Comparison of ENCODE assay signal across 12 cellular contexts in the genomic region with DNA sequence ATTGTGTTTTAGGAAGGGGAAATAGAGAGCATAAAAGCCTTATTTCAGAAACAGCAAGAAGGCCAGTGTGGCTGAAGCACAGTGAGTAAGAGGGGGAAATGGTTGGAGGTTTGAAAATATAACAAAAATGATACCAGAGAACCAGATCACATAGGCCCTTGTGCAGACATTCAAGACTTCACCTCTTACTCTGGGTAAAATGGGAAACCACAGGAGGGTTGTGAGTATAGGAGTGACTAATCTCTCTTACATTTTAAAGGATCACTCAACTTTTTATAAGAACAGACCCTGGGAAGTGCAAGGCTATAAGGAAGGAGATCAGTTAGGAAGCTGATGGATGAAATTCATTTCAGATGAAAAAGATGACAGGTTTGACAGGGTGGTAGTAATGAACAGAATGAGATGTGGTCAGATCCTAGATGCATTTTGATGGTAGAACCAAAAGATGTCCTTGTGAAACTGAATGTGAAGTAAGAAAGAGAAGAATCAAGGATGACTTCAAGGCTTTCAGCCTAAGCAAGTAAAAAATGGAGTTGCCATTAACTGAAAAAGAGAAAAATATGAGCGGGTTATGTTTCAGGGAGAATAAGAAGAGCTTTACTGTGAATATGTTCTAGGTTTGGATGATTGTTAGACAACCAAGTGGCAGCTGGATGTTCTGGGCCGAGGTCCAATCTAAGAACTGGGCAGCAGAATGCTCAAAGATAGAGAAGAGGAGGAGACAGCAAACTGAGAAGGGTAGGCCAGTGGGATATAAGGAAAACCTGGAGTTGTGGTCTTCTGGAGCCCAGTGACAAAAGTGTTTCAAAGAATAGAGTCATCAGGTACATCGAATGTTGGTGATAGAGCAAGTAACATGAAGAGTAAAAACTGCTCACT.
DNase-seq lines count a peak whose midpoint lies in the region; ATAC-seq and TF ChIP-seq lines count a peak whose summit lies in the region.
"Had no signal": no experiment of that assay in that cellular context is flagged by ENCODE, and none has a peak within 500 bp of the region (broad histone marks: within the 10 kb centered on the region; RNA-seq: fewer than 3 reads in every experiment).

No MANE protein-coding gene starts in this region.

- H3K4me3 Mint-ChIP-seq in activated T-helper 2 cell treated with anti-CD3 and anti-CD28 coated beads, Interferon-gamma antibody, Interleukin-2, Interleukin-4, amounts not matched to agents 10 μg/mL and 5 μg/mL and 100 μg/mL, durations not matched to agents 14 hours and 24 hours and 36 hours (ENCODE audit: low read depth) = no peak overlapping the region
- H3K4me3 Mint-ChIP-seq: mesothelial cell of epicardium had no signal

- peak overlapping the region; percentile 13 for H3K27ac Mint-ChIP-seq in activated T-helper 2 cell treated with anti-CD3 and anti-CD28 coated beads, Interferon-gamma antibody, Interleukin-2, Interleukin-4, amounts not matched to agents 10 μg/mL and 5 μg/mL and 100 μg/mL, durations not matched to agents 14 hours and 24 hours and 36 hours
- H3K27ac Mint-ChIP-seq: mesothelial cell of epicardium had no signal

- H4K91ac ChIP-seq in mesenchymal stem cell (ENCODE audit: low read length) = no peak overlapping the region

- H2BK12ac ChIP-seq in mesenchymal stem cell (ENCODE audit: low read length in 2 of 2) = no peak overlapping the region

- H3K14ac ChIP-seq in mesenchymal stem cell (ENCODE audit: low read length in 2 of 2) = no peak overlapping the region

- peak; percentile 54 for ATAC-seq in GM21723 (IDR thresholded peaks at IDR 0.05; ENCODE audit: unreplicated experiment)

- H3K36me3 Mint-ChIP-seq in activated T-helper 2 cell treated with anti-CD3 and anti-CD28 coated beads, Interferon-gamma antibody, Interleukin-2, Interleukin-4, amounts not matched to agents 10 μg/mL and 5 μg/mL and 100 μg/mL, durations not matched to agents 14 hours and 24 hours and 36 hours (ENCODE audit: low read depth) = peaks cover 34% of the 10 kb centered on the region

- no peak overlapping the region for H2BK15ac ChIP-seq in mesenchymal stem cell (ENCODE audit: low read depth, poor library complexity, severe bottlenecking)

- H2AK5ac ChIP-seq in mesenchymal stem cell (ENCODE audit: low read length, severe bottlenecking) = peak overlapping the region; percentile 9

- H3K4me1 ChIP-seq in mesenchymal stem cell (ENCODE audit: control insufficient read depth, insufficient read depth, low read depth, low read length) = no peaks in the 10 kb centered on the region
- H3K4me1 ChIP-seq: sigmoid colon had no signal

- peaks cover 5% of the 10 kb centered on the region for H3K79me1 ChIP-seq in mesenchymal stem cell (replicated peaks; ENCODE audit: low read length, poor library complexity, severe bottlenecking)

- H2AFZ ChIP-seq in mesenchymal stem cell (ENCODE audit: low read depth, low read length) = no peak overlapping the region

- no peak overlapping the region for H2BK5ac ChIP-seq in mesenchymal stem cell (ENCODE audit: low read depth, low read length, poor library complexity, severe bottlenecking)

- H4K8ac ChIP-seq in mesenchymal stem cell (ENCODE audit: low read length) = no peak overlapping the region

- H3K27me3 Mint-ChIP-seq in activated T-helper 2 cell treated with anti-CD3 and anti-CD28 coated beads, Interferon-gamma antibody, Interleukin-2, Interleukin-4, amounts not matched to agents 10 μg/mL and 5 μg/mL and 100 μg/mL, durations not matched to agents 14 hours and 24 hours and 36 hours (ENCODE audit: low read depth) = no peaks in the 10 kb centered on the region

- H3K36me3 ChIP-seq in mesenchymal stem cell (ENCODE audit: control insufficient read depth in 1 of 2, insufficient read depth in 2 of 2, low read depth in 1 of 2, low read length in 2 of 2) = peaks cover 12 to 76% of the 10 kb centered on the region in 2 experiments

- peak overlapping the region; percentile 52 for H3K27ac ChIP-seq in mesenchymal stem cell (ENCODE audit: low read length, poor library complexity, severe bottlenecking)
- H3K27ac ChIP-seq: heart right ventricle, sigmoid colon had no signal

- no peak overlapping the region for H3K4ac ChIP-seq in mesenchymal stem cell (ENCODE audit: low read depth in 1 of 2, low read length in 2 of 2)

- no peak overlapping the region for H3K9ac ChIP-seq in mesenchymal stem cell (ENCODE audit: low read length)

- H3K4me1 Mint-ChIP-seq in activated T-helper 2 cell treated with anti-CD3 and anti-CD28 coated beads, Interferon-gamma antibody, Interleukin-2, Interleukin-4, amounts not matched to agents 10 μg/mL and 5 μg/mL and 100 μg/mL, durations not matched to agents 14 hours and 24 hours and 36 hours (ENCODE audit: low read depth) = peaks cover 34% of the 10 kb centered on the region

- no peak for TF ChIP-seq CTCF in GM12864 (IDR thresholded peaks at IDR 0.05; ENCODE audit: low read depth, low read length, missing control alignments)
- TF ChIP-seq CTCF in GM10266 (IDR thresholded peaks at IDR 0.05; ENCODE audit: control insufficient read depth, insufficient read depth, low read depth, missing control alignments) = no peak

- H3K27me3 ChIP-seq in mesenchymal stem cell (ENCODE audit: control insufficient read depth in 1 of 2, insufficient read depth in 1 of 2, low read length in 2 of 2) = no peaks in the 10 kb centered on the region
- H3K27me3 ChIP-seq: heart right ventricle, sigmoid colon had no signal

- 91% methylated on average over 3 of the region's 3 CpGs for WGBS in mesenchymal stem cell

- no peak overlapping the region for H3K18ac ChIP-seq in mesenchymal stem cell (ENCODE audit: low read depth in 1 of 2, low read length in 2 of 2)

- no peak overlapping the region for H3K4me2 ChIP-seq in mesenchymal stem cell (ENCODE audit: low read length, poor library complexity, severe bottlenecking)

- H3K4me3 ChIP-seq in GM12864 (ENCODE audit: low read depth, low read length) (no peak overlapping the region), mesenchymal stem cell (ENCODE audit: insufficient read depth in 1 of 2, low read depth in 1 of 2, low read length in 2 of 2) (no peak overlapping the region)
- H3K4me3 ChIP-seq: HAP-1, heart right ventricle, sigmoid colon had no signal

- DNase-seq in GM12864 (ENCODE audit: low read depth) = peak; percentile 33
- DNase-seq in activated T-helper 2 cell treated with anti-CD3 and anti-CD28 coated beads, Interferon-gamma antibody, Interleukin-2, Interleukin-4, amounts not matched to agents 10 μg/mL and 5 μg/mL and 100 μg/mL, durations not matched to agents 14 hours and 24 hours and 36 hours (ENCODE audit: low spot score) = no peak
- DNase-seq in mesenchymal stem cell = peak; percentile 7
- no peak for DNase-seq in HK-2 (ENCODE audit: unreplicated experiment)
- DNase-seq in GM10266 (ENCODE audit: extremely low spot score) = no peak
- no peak for DNase-seq in activated T-cell treated with anti-CD3 and anti-CD28 coated beads for 4 hours
- no peak for DNase-seq in NAMALWA (ENCODE audit: low spot score)
- DNase-seq: heart right ventricle, sigmoid colon had no signal

- intact Hi-C loops in activated T-helper 2 cell treated with anti-CD3 and anti-CD28 coated beads, Interferon-gamma antibody, Interleukin-2, Interleukin-4, amounts not matched to agents 10 μg/mL and 5 μg/mL and 100 μg/mL, durations not matched to agents 14 hours and 24 hours and 36 hours (cut with micrococcal nuclease) = no loop called here

- H2BK120ac ChIP-seq in mesenchymal stem cell (ENCODE audit: low read depth, low read length) = no peak overlapping the region

- H3K23ac ChIP-seq in mesenchymal stem cell (ENCODE audit: low read length in 2 of 2) = no peak overlapping the region

- peaks cover 35% of the 10 kb centered on the region for H3K9me3 Mint-ChIP-seq in activated T-helper 2 cell treated with anti-CD3 and anti-CD28 coated beads, Interferon-gamma antibody, Interleukin-2, Interleukin-4, amounts not matched to agents 10 μg/mL and 5 μg/mL and 100 μg/mL, durations not matched to agents 14 hours and 24 hours and 36 hours

- peaks cover 25% of the 10 kb centered on the region for H3K9me3 ChIP-seq in mesenchymal stem cell (ENCODE audit: control insufficient read depth, low read length)

Comparison
In these comparisons a context has a peak if more than half of its experiments do, and no peak if none do; other contexts are left out.
1. DNase-seq: peak in GM12864 (single experiment) and mesenchymal stem cell (single experiment); none in activated T-helper 2 cell treated with anti-CD3 and anti-CD28 coated beads, Interferon-gamma antibody, Interleukin-2, Interleukin-4, amounts not matched to agents 10 μg/mL and 5 μg/mL and 100 μg/mL, durations not matched to agents 14 hours and 24 hours and 36 hours (single experiment), HK-2 (single experiment), GM10266 (single experiment), activated T-cell treated with anti-CD3 and anti-CD28 coated beads for 4 hours (single experiment) and NAMALWA (single experiment).